In genomic region chr1:24186031-24186710, GRCh38 we compare ENCODE assay signal across 8 cellular contexts. TPM values are rescaled to one million over a fixed set of nuclear protein-coding genes. Genes with fewer than 3 reads are reported as not detected.
A peak's percentile ranks its signal among the peaks of the same experiment; 100 is the strongest.
DNase-seq lines count a peak whose midpoint lies in the region; ATAC-seq and TF ChIP-seq lines count a peak whose summit lies in the region.

No MANE protein-coding gene starts in this region.

- H3K9me2 ChIP-seq in OCI-LY1 (ENCODE audit: low read depth, low read length) = no peaks in the 10 kb centered on the region

- H3K27me3 ChIP-seq in OCI-LY1 (ENCODE audit: insufficient read depth, low read length) = no peaks in the 10 kb centered on the region

- H3K9ac ChIP-seq in OCI-LY1 (ENCODE audit: low read length) = peak overlapping the region; percentile 97

- no peak overlapping the region for H2AFZ ChIP-seq in OCI-LY1 (ENCODE audit: low read length)

- H3K9me3 Mint-ChIP-seq in Calu3 (ENCODE audit: low read depth, unreplicated experiment) (no peaks in the 10 kb centered on the region), neural crest cell (no peaks in the 10 kb centered on the region)
- no peaks in the 10 kb centered on the region for H3K9me3 Mint-ChIP-seq in effector memory CD8-positive, alpha-beta T cell

- intact Hi-C loops in Calu3 (cut with micrococcal nuclease; ENCODE audit: unreplicated experiment) = no loop called here

- no peaks in the 10 kb centered on the region for H4K20me1 ChIP-seq in OCI-LY1 (ENCODE audit: insufficient read depth, low read length)

- peak overlapping the region; percentile 89 for H3K4me2 ChIP-seq in OCI-LY1 (ENCODE audit: low read length)

- peak overlapping the region; percentile 99 for H3K27ac ChIP-seq in OCI-LY1 (ENCODE audit: low read depth, low read length, poor library complexity, severe bottlenecking)
- H3K27ac ChIP-seq in substantia nigra (ENCODE audit: low read depth, low read length, poor library complexity, severe bottlenecking) = no peak overlapping the region

- CTCF ChIA-PET in Calu3 (lab: Charles Lee) = no interaction called here

- H3F3A ChIP-seq in OCI-LY1 (ENCODE audit: insufficient read depth, low read length) = peaks cover 9% of the 10 kb centered on the region; the same call in 1 of the 2 replicates

- H3K27me3 Mint-ChIP-seq in Calu3 (ENCODE audit: unreplicated experiment) (no peaks in the 10 kb centered on the region), neural crest cell (ENCODE audit: low read depth) (peaks cover 65% of the 10 kb centered on the region)
- no peaks in the 10 kb centered on the region for H3K27me3 Mint-ChIP-seq in effector memory CD8-positive, alpha-beta T cell

- H3K4me3 ChIP-seq in OCI-LY1 (ENCODE audit: low read depth, low read length, poor library complexity, severe bottlenecking) = peak overlapping the region; percentile 88

- ATAC-seq in effector memory CD8-positive, alpha-beta T cell (replicated peaks) = no peak

- DNase-seq in Calu3 (no peak), neural crest cell (ENCODE audit: low read depth, low spot score) (no peak), substantia nigra (lab: John Stamatoyannopoulos, UW) (no peak), amniotic stem cell (lab: John Stamatoyannopoulos, UW) (no peak), KBM-7 (no peak), NCI-H446 treated with DMSO at 0.1 percent for 48 hours (lab: John Stamatoyannopoulos, UW) (no peak)
- no peak for DNase-seq in effector memory CD8-positive, alpha-beta T cell

- H3K27ac Mint-ChIP-seq in Calu3 (ENCODE audit: unreplicated experiment) (no peak overlapping the region), neural crest cell (ENCODE audit: unreplicated experiment) (no peak overlapping the region)
- peak overlapping the region; percentile 65 to 96 for H3K27ac Mint-ChIP-seq in effector memory CD8-positive, alpha-beta T cell

- H3K4me1 ChIP-seq in OCI-LY1 (ENCODE audit: insufficient read depth, low read length, severe bottlenecking) = peaks cover 81% of the 10 kb centered on the region

- H3K79me2 ChIP-seq in OCI-LY1 (ENCODE audit: insufficient read depth, low read length) = peaks cover 54% of the 10 kb centered on the region

- no peak for TF ChIP-seq CTCF in Calu3 (IDR thresholded peaks at IDR 0.05; ENCODE audit: unreplicated experiment)
- no peak for TF ChIP-seq CTCF in OCI-LY1 (IDR thresholded peaks at IDR 0.05; ENCODE audit: low read length)
- no peak for TF ChIP-seq CTCF in neural crest cell (conservative IDR thresholded peaks at IDR 0.05)

- no peaks in the 10 kb centered on the region for H3K9me3 ChIP-seq in OCI-LY1 (ENCODE audit: low read length)

- peaks cover 6% of the 10 kb centered on the region for H3K36me3 Mint-ChIP-seq in Calu3 (ENCODE audit: insufficient read depth, unreplicated experiment)
- H3K36me3 Mint-ChIP-seq in effector memory CD8-positive, alpha-beta T cell (ENCODE audit: insufficient read depth) = peaks cover 7% of the 10 kb centered on the region
- no peaks in the 10 kb centered on the region for H3K36me3 Mint-ChIP-seq in neural crest cell (ENCODE audit: low read depth)

- H3K4me1 Mint-ChIP-seq in Calu3 (ENCODE audit: low read depth, unreplicated experiment) (peaks cover 24% of the 10 kb centered on the region), neural crest cell (peaks cover 5% of the 10 kb centered on the region)
- H3K4me1 Mint-ChIP-seq in effector memory CD8-positive, alpha-beta T cell (ENCODE audit: low read depth in 2 of 2) = peaks cover 34 to 61% of the 10 kb centered on the region in 2 donors

- peak overlapping the region; percentile 66 for H3K4me3 Mint-ChIP-seq in Calu3 (ENCODE audit: low read depth, unreplicated experiment)
- peak overlapping the region; percentile 85 to 89 for H3K4me3 Mint-ChIP-seq in effector memory CD8-positive, alpha-beta T cell
- H3K4me3 Mint-ChIP-seq in neural crest cell = peak overlapping the region; percentile 74

- H3K36me3 ChIP-seq in OCI-LY1 (ENCODE audit: insufficient read depth, low read length) = peaks cover 34% of the 10 kb centered on the region; the same call in 1 of the 2 replicates

- in situ Hi-C loops in KBM-7 (cut with MboI; ENCODE audit: low pct_unique_long_range_greater_than_20kb, low sequenced_read_pairs) = loop anchor here (10.0 kb wide), 1 partner anchor 61 kb away; no protein-coding TSS in a partner anchor

- BruUV-seq in Calu3 (replicated peaks; lab: Mats Ljungman, UMichigan) = TSS peak; percentile 83

RNA-seq across cellular contexts. Expression of gene IFNLR1, which starts 0.9 kb away (rescaled TPM):
- total RNA-seq in Calu3 (2022) (4.5 and 5.0 TPM in 2 replicates), neural crest cell (0.11 and 0.21 TPM in 2 replicates)

RNA-seq across cellular contexts. Expression of gene IL22RA1, which starts 43.2 kb away (rescaled TPM):
- total RNA-seq in Calu3 (2022) (1.3 and 2.0 TPM in 2 replicates), neural crest cell (not detected in 2 replicates)

Comparison
In these comparisons a context has a peak if more than half of its experiments do, and no peak if none do; other contexts are left out.
1. H3K27ac Mint-ChIP-seq: peak in effector memory CD8-positive, alpha-beta T cell (2 of 2); none in Calu3 (single experiment) and neural crest cell (single experiment).
2. Peak in every context shown above with its lines, with median percentiles within 50 percentile points of each other: H3K4me3 Mint-ChIP-seq.